Comparison of ENCODE assay signal across 1 cellular context in genomic region chr4:127782275-127783025, GRCh38.
TF ChIP-seq lines count a peak whose summit lies in the region.

Gene HSPA4L (plus strand): TSS chr4:127782322. CDS start chr4:127782551, 229 bp downstream.

TF ChIP-seq in K562, 482 proteins besides CTCF, POLR2A, EP300 and RAD21 (continued from another document and continues in another):
- TF ChIP-seq ZBTB40 (IDR thresholded peaks at IDR 0.05) (peak; percentile 43; the same call in 1 of the 2 replicates), ZBTB40 (CRISPR knock-in tag; IDR thresholded peaks at IDR 0.05) (no peak), KLF10 (CRISPR knock-in tag; IDR thresholded peaks at IDR 0.05) (no peak), TFAM (CRISPR knock-in tag; conservative IDR thresholded peaks at IDR 0.05) (no peak), WHSC1 (IDR thresholded peaks at IDR 0.05; ENCODE audit: low read length) (no peak), ESRRA (IDR thresholded peaks at IDR 0.05; ENCODE audit: borderline replicate concordance, low read depth) (peak; percentile 61; the same call in 1 of the 2 replicates), ATF7 (IDR thresholded peaks at IDR 0.05) (peak; percentile 29; the same call in 1 of the 2 replicates), PPARD (CRISPR knock-in tag; IDR thresholded peaks at IDR 0.05) (no peak), BRCA1 (IDR thresholded peaks at IDR 0.05) (no peak), BRCA1 (CRISPR knock-in tag; IDR thresholded peaks at IDR 0.05) (no peak), ZNF764 (CRISPR knock-in tag; IDR thresholded peaks at IDR 0.05; ENCODE audit: low read depth) (no peak), ELK1 (CRISPR knock-in tag; IDR thresholded peaks at IDR 0.05) (no peak), DACH1 (IDR thresholded peaks at IDR 0.05; ENCODE audit: partially characterized antibody) (no peak), E4F1 (CRISPR knock-in tag; IDR thresholded peaks at IDR 0.05; ENCODE audit: borderline replicate concordance) (no peak), ZNF347 (CRISPR knock-in tag; IDR thresholded peaks at IDR 0.05; ENCODE audit: low read depth) (no peak), RNF219 (CRISPR knock-in tag; IDR thresholded peaks at IDR 0.05) (no peak), SP2 (IDR thresholded peaks at IDR 0.05; ENCODE audit: extremely low read depth, low read depth, low read length, poor library complexity, severe bottlenecking) (no peak), NCOR1 (IDR thresholded peaks at IDR 0.05) (no peak), E2F6 (IDR thresholded peaks at IDR 0.05; ENCODE audit: borderline replicate concordance in 1 of 2, extremely low read depth in 1 of 2, insufficient read depth in 1 of 2, insufficient read length in 1 of 2, low read depth in 1 of 2, low read length in 1 of 2, poor library complexity in 1 of 2, severe bottlenecking in 1 of 2) (peak; percentile 54 to 78), ZBTB33 (CRISPR knock-in tag; IDR thresholded peaks at IDR 0.05) (peak; percentile 10; the same call in 1 of the 2 replicates), TAF7 (tag; IDR thresholded peaks at IDR 0.05) (no peak), SREBF2 (CRISPR knock-in tag; IDR thresholded peaks at IDR 0.05) (0 out of 2 replicates have a peak, but pooled peaks have one; percentile 45), ZBTB8A (IDR thresholded peaks at IDR 0.05; ENCODE audit: partially characterized antibody) (no peak)
